9 cellular contexts compared by ENCODE assay signal in the genomic region with DNA sequence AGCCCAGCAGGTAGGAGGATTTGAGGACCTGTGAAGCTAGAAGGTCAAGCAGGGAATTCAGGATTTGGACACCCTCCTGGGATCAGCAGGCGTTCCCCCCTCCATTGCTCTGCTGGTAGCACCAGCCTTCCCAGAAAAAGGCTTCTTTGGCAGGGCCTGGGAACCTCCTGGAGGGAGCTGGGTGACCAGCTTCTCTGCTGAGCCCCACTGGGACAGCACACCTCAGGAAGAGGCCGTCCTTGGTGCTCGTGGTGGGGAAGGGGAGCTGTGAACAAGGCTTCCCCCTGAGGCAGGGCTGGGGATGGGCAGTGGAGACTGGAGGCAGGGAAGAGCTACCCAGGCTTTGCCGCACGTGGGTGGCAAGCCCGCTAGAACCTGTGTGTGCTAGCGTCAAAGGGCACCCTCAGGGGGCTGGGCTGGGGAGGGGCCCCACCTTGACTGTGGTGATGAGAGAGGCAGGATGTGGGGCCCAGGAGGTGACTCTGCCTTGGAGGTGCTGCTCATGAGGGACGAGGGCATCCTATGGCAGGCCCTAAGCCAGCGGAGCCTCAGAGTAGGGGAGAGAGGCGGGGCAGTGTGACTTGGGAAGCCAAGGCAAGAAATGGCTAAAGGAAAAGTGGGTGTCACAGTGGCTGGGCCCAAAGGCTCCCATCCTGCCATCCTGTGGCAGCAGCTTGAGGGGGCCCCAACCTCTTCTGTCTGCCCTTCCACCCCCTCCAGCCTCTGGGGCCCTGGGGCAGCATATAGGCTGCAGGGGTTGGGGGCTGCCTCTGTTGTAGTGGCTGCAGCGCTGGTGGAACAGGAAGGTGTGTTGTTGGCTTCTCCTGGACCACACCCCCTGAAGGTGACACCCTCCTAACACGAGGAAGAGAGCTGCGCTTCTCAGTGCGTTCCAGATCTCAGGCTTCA. TPM values are rescaled to one million over a fixed set of nuclear protein-coding genes. Genes with fewer than 3 reads are reported as not detected.
DNase-seq lines count a peak whose midpoint lies in the region; ATAC-seq and TF ChIP-seq lines count a peak whose summit lies in the region.
"Had no signal": no experiment of that assay in that cellular context is flagged by ENCODE, and none has a peak within 500 bp of the region (broad histone marks: within the 10 kb centered on the region; RNA-seq: fewer than 3 reads in every experiment).

No MANE protein-coding gene starts in this region.

- H3K36me3 Mint-ChIP-seq in mesothelial cell of epicardium, result no peaks in the 10 kb centered on the region
- H3K36me3 Mint-ChIP-seq in type B pancreatic cell, result no peaks in the 10 kb centered on the region

- no peak for TF ChIP-seq CTCF in gastroesophageal sphincter (IDR thresholded peaks at IDR 0.05)
- TF ChIP-seq CTCF in mesothelial cell of epicardium (IDR thresholded peaks at IDR 0.05; ENCODE audit: unreplicated experiment), result no peak
- no peak for TF ChIP-seq CTCF in type B pancreatic cell (conservative IDR thresholded peaks at IDR 0.05)

- H3K4me1 ChIP-seq in gastroesophageal sphincter, result peaks cover 15 to 100% (median 89%) of the 10 kb centered on the region in 3 donors
- H3K4me1 ChIP-seq in mesendoderm (ENCODE audit: control insufficient read depth, low read depth, low read length), result no peaks in the 10 kb centered on the region

- DNase-seq in Jurkat, Clone E6-1 (ENCODE audit: low read depth, low spot score), result peak; percentile 61
- DNase-seq in activated CD8-positive, alpha-beta memory T cell treated with anti-CD3 and anti-CD28 coated beads, Interleukin-2, amount 50 U/mL, for 4 hours, result peak; percentile 85
- peak; percentile 60 to 68 for DNase-seq in stimulated activated CD8-positive, alpha-beta memory T cell treated with anti-CD3 and anti-CD28 coated beads, Interleukin-15, amount 100 ng/mL, for 4 hours (ENCODE audit: low read depth in 2 of 2)
- no peak for DNase-seq in cerebellar nuclear complex (lab: John Stamatoyannopoulos, UW)
- no peak for DNase-seq in mesendoderm
- no peak for DNase-seq in mesothelial cell of epicardium (ENCODE audit: low spot score in 2 of 2, unreplicated experiment in 2 of 2)
- no peak for DNase-seq in type B pancreatic cell (ENCODE audit: extremely low spot score, unreplicated experiment)
- DNase-seq: foreskin fibroblast had no signal

- H3K23ac ChIP-seq in mesendoderm (ENCODE audit: low read length), result no peak overlapping the region

- H3K9me3 Mint-ChIP-seq in mesothelial cell of epicardium (no peaks in the 10 kb centered on the region), type B pancreatic cell (no peaks in the 10 kb centered on the region)

- no peak overlapping the region for H2BK120ac ChIP-seq in mesendoderm (ENCODE audit: low read depth, low read length)

- H3K4me1 Mint-ChIP-seq in mesothelial cell of epicardium, result peaks cover 11% of the 10 kb centered on the region
- peaks cover 33% of the 10 kb centered on the region for H3K4me1 Mint-ChIP-seq in type B pancreatic cell (ENCODE audit: unreplicated experiment)

- no peak for TF ChIP-seq EP300 in gastroesophageal sphincter (IDR thresholded peaks at IDR 0.05)

- H2BK15ac ChIP-seq in mesendoderm (replicated peaks; ENCODE audit: low read depth), result no peak overlapping the region

- H3K27ac Mint-ChIP-seq in mesothelial cell of epicardium (no peak overlapping the region), type B pancreatic cell (no peak overlapping the region)

- no peak overlapping the region for H2BK5ac ChIP-seq in mesendoderm (ENCODE audit: low read length)

- no peak overlapping the region for H4K5ac ChIP-seq in mesendoderm (ENCODE audit: low read length)

- H3K4me3 ChIP-seq in Jurkat, Clone E6-1 (ENCODE audit: low read length), result no peak overlapping the region
- H3K4me3 ChIP-seq in gastroesophageal sphincter (no peak overlapping the region), mesendoderm (ENCODE audit: low read length) (no peak overlapping the region)

- H3K56ac ChIP-seq in mesendoderm (ENCODE audit: low read length), result no peak overlapping the region

- H3K18ac ChIP-seq in mesendoderm (ENCODE audit: low read length), result no peak overlapping the region

- peaks cover 30% of the 10 kb centered on the region for H3K79me1 ChIP-seq in mesendoderm (ENCODE audit: low read length)

- H4K8ac ChIP-seq in mesendoderm (ENCODE audit: low read depth, low read length), result no peak overlapping the region

- no peaks in the 10 kb centered on the region for H3K9me3 ChIP-seq in gastroesophageal sphincter

- H3K9ac ChIP-seq in mesendoderm (ENCODE audit: low read length), result no peak overlapping the region

- H2AK5ac ChIP-seq in mesendoderm (ENCODE audit: low read length), result no peak overlapping the region

- H3K4me2 ChIP-seq in mesendoderm (ENCODE audit: low read length), result no peak overlapping the region

- TF ChIP-seq POLR2A in gastroesophageal sphincter (IDR thresholded peaks at IDR 0.05), result no peak

- H3K27me3 ChIP-seq in gastroesophageal sphincter, result no peaks in the 10 kb centered on the region
- no peaks in the 10 kb centered on the region for H3K27me3 ChIP-seq in mesendoderm (ENCODE audit: insufficient read depth, low read length, poor library complexity)

- WGBS in gastroesophageal sphincter (ENCODE audit: low coverage in 1 of 2), 2 donors, result 83 to 100% methylated on average over 2 to 3 of the region's 14 CpGs
- WGBS in mesendoderm (ENCODE audit: extremely low coverage, insufficient coverage, low lambda C conversion rate), result no CpG with 5 or more reads among the region's 14 CpGs

- H3K36me3 ChIP-seq in gastroesophageal sphincter (peaks cover 0 to 17% of the 10 kb centered on the region in 2 donors), mesendoderm (ENCODE audit: control insufficient read depth, insufficient read depth, low read length) (no peaks in the 10 kb centered on the region)

- H3K4me3 Mint-ChIP-seq in mesothelial cell of epicardium, result no peak overlapping the region
- no peak overlapping the region for H3K4me3 Mint-ChIP-seq in type B pancreatic cell

- no peak overlapping the region for H3K4ac ChIP-seq in mesendoderm (ENCODE audit: low read depth, low read length)

- H3K27ac ChIP-seq in gastroesophageal sphincter (peak overlapping the region in 3 of 4 donors; percentile 36 to 86 (median 73)), mesendoderm (ENCODE audit: low read depth, low read length) (no peak overlapping the region)

- ATAC-seq in gastroesophageal sphincter, result no peak

- H3K27me3 Mint-ChIP-seq in mesothelial cell of epicardium (ENCODE audit: low read depth) (no peaks in the 10 kb centered on the region), type B pancreatic cell (no peaks in the 10 kb centered on the region)

- H3K79me2 ChIP-seq in mesendoderm (ENCODE audit: control insufficient read depth, insufficient read depth, low read length), result peaks cover 6% of the 10 kb centered on the region

RNA-seq across cellular contexts. Expression of gene KLF13, which starts 20.7 kb away (rescaled TPM):
- polyA plus RNA-seq in Jurkat, Clone E6-1 (2012; ENCODE audit: insufficient read depth, insufficient read length), result 58.9 TPM
- total RNA-seq in gastroesophageal sphincter (100 to 1,000 TPM in 1 of 4 donors, 10 to 100 TPM in 3; 49.7 to 106 (median 76.1) TPM), mesothelial cell of epicardium (26.9 to 29.5 TPM (median 28.1 TPM) in 3 replicates), type B pancreatic cell (ENCODE audit: low replicate concordance) (38.6 and 58.2 TPM in 2 replicates)
- 28.4 TPM for polyA plus RNA-seq in mesendoderm (2013, experiment 1 of 2)
- polyA plus RNA-seq in mesendoderm (2013, experiment 2 of 2), result 29.2 TPM

Comparison
In these comparisons a context has a peak if more than half of its experiments do, and no peak if none do; other contexts are left out.
1. DNase-seq: peak in Jurkat, Clone E6-1 (single experiment), activated CD8-positive, alpha-beta memory T cell treated with anti-CD3 and anti-CD28 coated beads, Interleukin-2, amount 50 U/mL, for 4 hours (single experiment) and stimulated activated CD8-positive, alpha-beta memory T cell treated with anti-CD3 and anti-CD28 coated beads, Interleukin-15, amount 100 ng/mL, for 4 hours (2 of 2); none in cerebellar nuclear complex (0 of 2), mesendoderm (single experiment), mesothelial cell of epicardium (0 of 2) and type B pancreatic cell (single experiment).